In genomic region chr4:13920901-13921300, GRCh38 we compare ENCODE assay signal across 10 cellular contexts.
DNase-seq lines count a peak whose midpoint lies in the region; ATAC-seq and TF ChIP-seq lines count a peak whose summit lies in the region.
"Had no signal": no experiment of that assay in that cellular context is flagged by ENCODE, and none has a peak within 500 bp of the region (broad histone marks: within the 10 kb centered on the region; RNA-seq: fewer than 3 reads in every experiment).

No MANE protein-coding gene starts in this region.

- H3K36me3 ChIP-seq in mesodermal cell (ENCODE audit: control insufficient read depth, insufficient read depth, low read length), result no peaks in the 10 kb centered on the region

- H3K9me3 ChIP-seq in mesodermal cell (ENCODE audit: control insufficient read depth, low read length), result no peaks in the 10 kb centered on the region

- H3K4me3 ChIP-seq in AG10803 (ENCODE audit: low read length) (no peak overlapping the region), mesodermal cell (ENCODE audit: extremely low read depth, insufficient read depth, low read length, poor library complexity, severe bottlenecking) (no peak overlapping the region)

- peak overlapping the region; percentile 96 for H3K27ac ChIP-seq in mesodermal cell (ENCODE audit: low read depth, low read length, severe bottlenecking)

- H3K4me1 ChIP-seq in mesodermal cell (ENCODE audit: control insufficient read depth, insufficient read depth, low read length, poor library complexity, severe bottlenecking), result peaks cover 30% of the 10 kb centered on the region

- ATAC-seq in HG02938 (IDR thresholded peaks at IDR 0.05; ENCODE audit: unreplicated experiment) (no peak), GM21825 (IDR thresholded peaks at IDR 0.05; ENCODE audit: unreplicated experiment) (no peak)

- DNase-seq in AG10803 (ENCODE audit: low read depth) (peak; percentile 100), NCI-H460 (ENCODE audit: extremely low read depth, low read depth) (peak; percentile 47), epidermal melanocyte (ENCODE audit: insufficient read length, low spot score) (peak; percentile 48), DMS79 treated with DMSO at 0.1 percent for 48 hours (lab: John Stamatoyannopoulos, UW) (no peak), SIG-M5 treated with dmso at 0.1 percent for 504 hours (lab: John Stamatoyannopoulos, UW; ENCODE audit: unreplicated experiment) (no peak)
- DNase-seq: DMS153, hippocampal formation had no signal

- 61% methylated on average over 2 of the region's 3 CpGs; no CpG with 5 or more reads in 1 of the 2 experiments for WGBS in mesodermal cell (ENCODE audit: insufficient coverage in 2 of 2), 2 experiments

- TF ChIP-seq CTCF in AG10803 (conservative IDR thresholded peaks at IDR 0.05; ENCODE audit: low read length), result no peak

Comparison
In these comparisons a context has a peak if more than half of its experiments do, and no peak if none do; other contexts are left out.
1. DNase-seq: peak in AG10803 (single experiment), NCI-H460 (single experiment) and epidermal melanocyte (single experiment); none in DMS79 treated with DMSO at 0.1 percent for 48 hours (single experiment) and SIG-M5 treated with dmso at 0.1 percent for 504 hours (single experiment).